8 cellular contexts compared by ENCODE assay signal in the genomic region with DNA sequence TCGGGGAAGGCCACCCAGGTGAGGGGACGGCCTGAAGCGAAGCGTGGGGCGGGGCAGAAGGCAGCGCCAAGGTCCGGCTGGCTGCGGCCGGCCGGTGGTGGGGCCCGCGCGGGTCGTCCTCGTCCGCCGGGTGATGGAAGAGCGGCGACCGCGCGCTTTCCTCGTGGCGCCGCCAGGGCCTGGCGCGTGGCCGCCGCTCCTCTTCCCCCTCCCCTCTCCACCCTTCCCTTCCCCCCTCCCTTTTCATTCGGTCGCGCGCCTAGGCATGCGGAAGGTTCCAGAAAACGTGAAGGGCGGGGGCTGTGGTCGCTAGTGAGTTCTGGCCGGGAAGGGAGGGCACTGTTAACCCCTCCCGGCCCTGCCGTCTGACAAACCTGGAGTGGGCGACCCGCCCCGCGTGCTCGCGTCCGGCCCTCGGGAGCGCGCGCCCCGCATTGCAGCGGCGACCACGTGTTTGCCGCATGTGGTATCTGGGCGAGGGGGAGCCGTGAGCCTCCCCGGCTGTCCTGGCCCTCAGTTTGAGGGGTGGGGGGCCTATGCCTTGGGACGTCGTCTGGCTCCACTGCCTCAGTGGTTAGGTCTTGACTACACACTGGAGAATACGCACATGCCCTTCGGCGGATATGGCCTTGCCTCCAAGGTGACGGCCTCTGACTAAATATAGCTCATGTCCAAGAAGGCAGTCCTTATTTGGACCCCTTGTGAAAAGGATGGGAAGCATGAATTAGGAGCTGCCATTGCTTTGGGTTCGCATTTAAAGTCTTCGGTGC. TPM values are rescaled to one million over a fixed set of nuclear protein-coding genes. Genes with fewer than 3 reads are reported as not detected.
A peak's percentile ranks its signal among the peaks of the same experiment; 100 is the strongest.
DNase-seq lines count a peak whose midpoint lies in the region; ATAC-seq, FAIRE-seq and TF ChIP-seq lines count a peak whose summit lies in the region.

No MANE protein-coding gene starts in this region.

- DNase-seq in Caco-2 (peak; percentile 73 to 75), GM20000 (ENCODE audit: low spot score) (peak; percentile 75), HTR-8/SVneo (ENCODE audit: insufficient read length, low spot score) (no peak), ascending aorta (ENCODE audit: low spot score in 2 of 2) (peak in 1 of 2 donors; percentile 87), hippocampal formation (lab: John Stamatoyannopoulos, UW) (peak; percentile 57 to 74), sciatic nerve (ENCODE audit: low spot score) (peak; percentile 83), NCI-H2196 treated with DMSO at 0.1 percent for 48 hours (lab: John Stamatoyannopoulos, UW; ENCODE audit: unreplicated experiment) (no peak)

- no peaks in the 10 kb centered on the region for H3K9me3 Mint-ChIP-seq in Caco-2 (ENCODE audit: unreplicated experiment)
- H3K9me3 Mint-ChIP-seq in T-helper 1 cell treated with Interleukin-12 subunit alpha and Interleukin-12 subunit beta and Interleukin-4 antibody, amounts not matched to agents 30 μg/mL and 1 μg/mL, for 36 hours, result no peaks in the 10 kb centered on the region

- no TSS peak for BruUV-seq in Caco-2 (replicated peaks; lab: Mats Ljungman, UMichigan)

- POLR2A ChIA-PET in Caco-2 (lab: Charles Lee), result interaction anchor here (0.5 to 4.7 kb wide), 19 partner anchors 9 to 522 kb away, joined by 3 to 73 read pairs (median 8); a partner anchor contains a TSS

- H3K4me3 ChIP-seq in Caco-2 (ENCODE audit: low read depth, low read length) (peak overlapping the region; percentile 98), ascending aorta (peak overlapping the region; percentile 82 to 89)

- ATAC-seq in sciatic nerve, result peak; percentile 59

- peak overlapping the region; percentile 98 to 99 for H3K27ac ChIP-seq in ascending aorta

- H3K27ac Mint-ChIP-seq in Caco-2 (ENCODE audit: unreplicated experiment), result peak overlapping the region; percentile 99
- H3K27ac Mint-ChIP-seq in T-helper 1 cell treated with Interleukin-12 subunit alpha and Interleukin-12 subunit beta and Interleukin-4 antibody, amounts not matched to agents 30 μg/mL and 1 μg/mL, for 36 hours, result peak overlapping the region; percentile 92

- H3K27me3 Mint-ChIP-seq in Caco-2 (ENCODE audit: insufficient read depth, unreplicated experiment), result no peaks in the 10 kb centered on the region
- H3K27me3 Mint-ChIP-seq in T-helper 1 cell treated with Interleukin-12 subunit alpha and Interleukin-12 subunit beta and Interleukin-4 antibody, amounts not matched to agents 30 μg/mL and 1 μg/mL, for 36 hours (ENCODE audit: low read depth), result no peaks in the 10 kb centered on the region

- no peak for TF ChIP-seq CTCF in Caco-2 (IDR thresholded peaks at IDR 0.05; ENCODE audit: insufficient read depth in 1 of 2, low read depth in 1 of 2, low read length in 1 of 2, severe bottlenecking in 1 of 2, unreplicated experiment in 1 of 2)
- no peak for TF ChIP-seq CTCF in GM20000 (IDR thresholded peaks at IDR 0.05; ENCODE audit: extremely low read depth, missing control alignments)
- TF ChIP-seq CTCF in ascending aorta (IDR thresholded peaks at IDR 0.05), result no peak

- H3K9me3 ChIP-seq in Caco-2 (no peaks in the 10 kb centered on the region), ascending aorta (no peaks in the 10 kb centered on the region)

- peak overlapping the region; percentile 97 for H3K4me3 Mint-ChIP-seq in Caco-2 (ENCODE audit: unreplicated experiment)
- H3K4me3 Mint-ChIP-seq in T-helper 1 cell treated with Interleukin-12 subunit alpha and Interleukin-12 subunit beta and Interleukin-4 antibody, amounts not matched to agents 30 μg/mL and 1 μg/mL, for 36 hours, result peak overlapping the region; percentile 92

- CTCF ChIA-PET in Caco-2 (lab: Charles Lee), result interaction anchor here (0.6 to 2.5 kb wide), 14 partner anchors 9 to 1013 kb away, joined by 3 to 32 read pairs (median 4); a partner anchor contains a TSS

- H3K4me1 ChIP-seq in Caco-2 (peaks cover 6% of the 10 kb centered on the region), ascending aorta (peaks cover 2 to 43% of the 10 kb centered on the region in 2 donors)

- H3K36me3 ChIP-seq in Caco-2 (ENCODE audit: control insufficient read depth, insufficient read depth, low read length) (peaks cover 2% of the 10 kb centered on the region; the same call in 1 of the 2 replicates), ascending aorta (peaks cover 34 to 37% of the 10 kb centered on the region in 2 donors)

- peaks cover 41% of the 10 kb centered on the region for H3K4me1 Mint-ChIP-seq in Caco-2 (ENCODE audit: low read depth, unreplicated experiment)
- peaks cover 48% of the 10 kb centered on the region for H3K4me1 Mint-ChIP-seq in T-helper 1 cell treated with Interleukin-12 subunit alpha and Interleukin-12 subunit beta and Interleukin-4 antibody, amounts not matched to agents 30 μg/mL and 1 μg/mL, for 36 hours (ENCODE audit: low read depth)

- FAIRE-seq in HTR-8/SVneo (lab: Jason Lieb, UNC), result peak; percentile 13

- peaks cover 69% of the 10 kb centered on the region for H3K36me3 Mint-ChIP-seq in Caco-2 (ENCODE audit: insufficient read depth, unreplicated experiment)
- peaks cover 44% of the 10 kb centered on the region for H3K36me3 Mint-ChIP-seq in T-helper 1 cell treated with Interleukin-12 subunit alpha and Interleukin-12 subunit beta and Interleukin-4 antibody, amounts not matched to agents 30 μg/mL and 1 μg/mL, for 36 hours (ENCODE audit: low read depth)

- H3K27me3 ChIP-seq in Caco-2 (replicated peaks; ENCODE audit: control insufficient read depth, insufficient read depth, low read length) (no peaks in the 10 kb centered on the region), ascending aorta (no peaks in the 10 kb centered on the region)

- intact Hi-C loops in Caco-2 (cut with micrococcal nuclease; ENCODE audit: unreplicated experiment), result loop anchor here (1.0 to 5.0 kb wide), 2 partner anchors 185 to 212 kb away; a partner anchor contains a TSS
- intact Hi-C loops in ascending aorta (cut with DNase I), result loop anchor here (1.0 to 5.0 kb wide), 4 partner anchors 21 to 407 kb away; a partner anchor contains a TSS
- intact Hi-C loops in sciatic nerve (cut with DNase I), result loop anchor here (5.0 kb wide), 1 partner anchor 117 kb away; no protein-coding TSS in a partner anchor

RNA-seq across cellular contexts. Expression of a gene that starts 0.6 kb away (rescaled TPM):
- total RNA-seq in Caco-2 (2022), result 217 and 250 TPM in 2 replicates
- total RNA-seq in ascending aorta, result 91.7 TPM
- 168 TPM for total RNA-seq in sciatic nerve

RNA-seq across cellular contexts. Expression of a gene that starts 21.7 kb away (rescaled TPM):
- 85.1 and 96.8 TPM in 2 replicates for total RNA-seq in Caco-2 (2022)
- total RNA-seq in ascending aorta, result 31.9 TPM
- 36.6 TPM for total RNA-seq in sciatic nerve

RNA-seq across cellular contexts. Expression of a gene that starts 37.8 kb away (rescaled TPM):
- total RNA-seq in Caco-2 (2022) (82.9 and 85.5 TPM in 2 replicates), ascending aorta (10.0 TPM), sciatic nerve (31.1 TPM)

RNA-seq across cellular contexts. Expression of a gene that starts 44.7 kb away (rescaled TPM):
- total RNA-seq in Caco-2 (2022) (11.0 and 15.1 TPM in 2 replicates), ascending aorta (114 TPM), sciatic nerve (71.2 TPM)

RNA-seq across cellular contexts. Expression of a gene that starts 56.0 kb away (rescaled TPM):
- total RNA-seq in Caco-2 (2022) (113 and 123 TPM in 2 replicates), ascending aorta (157 TPM), sciatic nerve (71.2 TPM)

Comparison
In these comparisons a context has a peak if more than half of its experiments do, and no peak if none do; other contexts are left out.
1. DNase-seq: peak in Caco-2 (2 of 2), GM20000 (single experiment), hippocampal formation (2 of 2) and sciatic nerve (single experiment); none in HTR-8/SVneo (single experiment) and NCI-H2196 treated with DMSO at 0.1 percent for 48 hours (single experiment).